ENCODE assay signal across 1 cellular context in genomic region chr6:97215157-97215769, GRCh38.
TF ChIP-seq lines count a peak whose summit lies in the region.

No MANE protein-coding gene starts in this region.

TF ChIP-seq in HEK293, 187 proteins besides CTCF, POLR2A, EP300 and RAD21 (continued from another document):
- TF ChIP-seq ZNF24 (tag by site-specific recombination; IDR thresholded peaks at IDR 0.05): peak; percentile 62; the same call in 1 of the 2 replicates
- no peak for TF ChIP-seq SCRT1 (tag by site-specific recombination; IDR thresholded peaks at IDR 0.05; ENCODE audit: borderline replicate concordance)
- no peak for TF ChIP-seq ZNF280C (tag by site-specific recombination; IDR thresholded peaks at IDR 0.05)
- TF ChIP-seq ZBTB10 (tag by site-specific recombination; IDR thresholded peaks at IDR 0.05): no peak
- TF ChIP-seq ZEB2 (tag by site-specific recombination; IDR thresholded peaks at IDR 0.05): peak; percentile 93
- TF ChIP-seq, protein P1, sequence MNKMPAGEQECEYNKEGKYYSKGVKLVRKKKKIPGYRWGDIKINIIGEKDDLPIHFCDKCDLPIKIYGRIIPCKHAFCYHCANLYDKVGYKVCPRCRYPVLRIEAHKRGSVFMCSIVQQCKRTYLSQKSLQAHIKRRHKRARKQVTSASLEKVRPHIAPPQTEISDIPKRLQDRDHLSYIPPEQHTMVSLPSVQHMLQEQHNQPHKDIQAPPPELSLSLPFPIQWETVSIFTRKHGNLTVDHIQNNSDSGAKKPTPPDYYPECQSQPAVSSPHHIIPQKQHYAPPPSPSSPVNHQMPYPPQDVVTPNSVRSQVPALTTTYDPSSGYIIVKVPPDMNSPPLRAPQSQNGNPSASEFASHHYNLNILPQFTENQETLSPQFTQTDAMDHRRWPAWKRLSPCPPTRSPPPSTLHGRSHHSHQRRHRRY (tag by site-specific recombination; IDR thresholded peaks at IDR 0.05): no peak
- TF ChIP-seq ZNF114 (tag by site-specific recombination; IDR thresholded peaks at IDR 0.05): no peak
- peak; percentile 87 for TF ChIP-seq ZNF366 (tag by site-specific recombination; conservative IDR thresholded peaks at IDR 0.05)
- TF ChIP-seq ZNF513 (tag by site-specific recombination; IDR thresholded peaks at IDR 0.05): no peak
- TF ChIP-seq, protein P2, sequence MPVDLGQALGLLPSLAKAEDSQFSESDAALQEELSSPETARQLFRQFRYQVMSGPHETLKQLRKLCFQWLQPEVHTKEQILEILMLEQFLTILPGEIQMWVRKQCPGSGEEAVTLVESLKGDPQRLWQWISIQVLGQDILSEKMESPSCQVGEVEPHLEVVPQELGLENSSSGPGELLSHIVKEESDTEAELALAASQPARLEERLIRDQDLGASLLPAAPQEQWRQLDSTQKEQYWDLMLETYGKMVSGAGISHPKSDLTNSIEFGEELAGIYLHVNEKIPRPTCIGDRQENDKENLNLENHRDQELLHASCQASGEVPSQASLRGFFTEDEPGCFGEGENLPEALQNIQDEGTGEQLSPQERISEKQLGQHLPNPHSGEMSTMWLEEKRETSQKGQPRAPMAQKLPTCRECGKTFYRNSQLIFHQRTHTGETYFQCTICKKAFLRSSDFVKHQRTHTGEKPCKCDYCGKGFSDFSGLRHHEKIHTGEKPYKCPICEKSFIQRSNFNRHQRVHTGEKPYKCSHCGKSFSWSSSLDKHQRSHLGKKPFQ (tag by site-specific recombination; IDR thresholded peaks at IDR 0.05): no peak
- TF ChIP-seq ZNF660 (tag by site-specific recombination; IDR thresholded peaks at IDR 0.05): peak; percentile 53; the same call in 1 of the 2 replicates
- TF ChIP-seq HIC1 (tag by site-specific recombination; IDR thresholded peaks at IDR 0.05): no peak
- no peak for TF ChIP-seq ZNF48 (tag by site-specific recombination; IDR thresholded peaks at IDR 0.05)
- TF ChIP-seq, protein P3, sequence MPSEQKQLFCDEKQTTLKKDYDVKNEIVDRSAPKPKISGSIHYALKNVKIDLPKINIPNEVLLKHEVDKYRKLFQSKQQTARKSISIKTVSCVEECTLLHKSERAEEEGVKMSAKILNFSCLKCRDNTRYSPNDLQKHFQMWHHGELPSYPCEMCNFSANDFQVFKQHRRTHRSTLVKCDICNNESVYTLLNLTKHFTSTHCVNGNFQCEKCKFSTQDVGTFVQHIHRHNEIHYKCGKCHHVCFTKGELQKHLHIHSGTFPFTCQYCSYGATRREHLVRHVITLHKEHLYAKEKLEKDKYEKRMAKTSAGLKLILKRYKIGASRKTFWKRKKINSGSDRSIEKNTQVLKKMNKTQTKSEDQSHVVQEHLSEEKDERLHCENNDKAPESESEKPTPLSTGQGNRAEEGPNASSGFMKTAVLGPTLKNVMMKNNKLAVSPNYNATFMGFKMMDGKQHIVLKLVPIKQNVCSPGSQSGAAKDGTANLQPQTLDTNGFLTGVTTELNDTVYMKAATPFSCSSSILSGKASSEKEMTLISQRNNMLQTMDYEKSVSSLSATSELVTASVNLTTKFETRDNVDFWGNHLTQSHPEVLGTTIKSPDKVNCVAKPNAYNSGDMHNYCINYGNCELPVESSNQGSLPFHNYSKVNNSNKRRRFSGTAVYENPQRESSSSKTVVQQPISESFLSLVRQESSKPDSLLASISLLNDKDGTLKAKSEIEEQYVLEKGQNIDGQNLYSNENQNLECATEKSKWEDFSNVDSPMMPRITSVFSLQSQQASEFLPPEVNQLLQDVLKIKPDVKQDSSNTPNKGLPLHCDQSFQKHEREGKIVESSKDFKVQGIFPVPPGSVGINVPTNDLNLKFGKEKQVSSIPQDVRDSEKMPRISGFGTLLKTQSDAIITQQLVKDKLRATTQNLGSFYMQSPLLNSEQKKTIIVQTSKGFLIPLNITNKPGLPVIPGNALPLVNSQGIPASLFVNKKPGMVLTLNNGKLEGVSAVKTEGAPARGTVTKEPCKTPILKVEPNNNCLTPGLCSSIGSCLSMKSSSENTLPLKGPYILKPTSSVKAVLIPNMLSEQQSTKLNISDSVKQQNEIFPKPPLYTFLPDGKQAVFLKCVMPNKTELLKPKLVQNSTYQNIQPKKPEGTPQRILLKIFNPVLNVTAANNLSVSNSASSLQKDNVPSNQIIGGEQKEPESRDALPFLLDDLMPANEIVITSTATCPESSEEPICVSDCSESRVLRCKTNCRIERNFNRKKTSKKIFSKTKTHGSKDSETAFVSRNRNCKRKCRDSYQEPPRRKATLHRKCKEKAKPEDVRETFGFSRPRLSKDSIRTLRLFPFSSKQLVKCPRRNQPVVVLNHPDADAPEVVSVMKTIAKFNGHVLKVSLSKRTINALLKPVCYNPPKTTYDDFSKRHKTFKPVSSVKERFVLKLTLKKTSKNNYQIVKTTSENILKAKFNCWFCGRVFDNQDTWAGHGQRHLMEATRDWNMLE (tag by site-specific recombination; conservative IDR thresholded peaks at IDR 0.05; ENCODE audit: low read depth): 0 out of 2 replicates have a peak, but pooled peaks have one; percentile 29
- TF ChIP-seq ZNF2 (tag by site-specific recombination; IDR thresholded peaks at IDR 0.05): peak; percentile 77
